In the genomic region with DNA sequence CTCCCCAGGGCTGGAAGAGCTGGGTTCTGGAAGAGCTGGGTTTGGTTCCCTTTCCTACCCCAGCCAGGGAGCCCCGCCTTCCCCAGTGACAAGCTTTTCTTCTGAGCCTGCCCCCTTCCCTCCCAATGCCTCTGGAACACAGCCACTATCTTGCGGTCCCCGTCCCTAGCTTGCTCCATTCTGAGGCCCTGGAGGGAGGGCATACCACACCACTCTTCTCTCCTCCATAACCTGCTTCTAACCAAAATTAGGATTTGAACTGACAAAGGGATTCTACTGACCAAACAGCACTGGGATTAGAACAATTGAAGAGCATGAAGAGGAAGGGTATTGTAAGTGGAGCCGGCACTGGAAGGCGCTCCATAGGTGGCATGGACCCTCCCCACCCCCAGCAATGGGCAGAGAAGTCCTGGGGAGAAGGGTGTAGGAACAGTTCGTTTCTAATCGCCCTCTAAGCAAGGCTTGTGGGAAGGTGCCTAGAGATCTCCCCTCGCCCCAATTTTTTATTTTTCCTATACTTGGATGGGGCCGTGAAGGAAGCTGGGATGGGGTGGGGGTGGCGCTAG, we compare ENCODE assay signal across 8 cellular contexts. TPM values are rescaled to one million over a fixed set of nuclear protein-coding genes. Genes with fewer than 3 reads are reported as not detected.
A peak's percentile ranks its signal among the peaks of the same experiment; 100 is the strongest.
DNase-seq lines count a peak whose midpoint lies in the region; ATAC-seq and TF ChIP-seq lines count a peak whose summit lies in the region.

No MANE protein-coding gene starts in this region.

- intact Hi-C loops in sciatic nerve (cut with DNase I) = no loop called here

- peaks cover 30% of the 10 kb centered on the region for H3K4me1 Mint-ChIP-seq in activated CD4-positive, alpha-beta T cell treated with anti-CD3 and anti-CD28 coated beads, Interleukin-2, amount 10 ng/mL, durations not matched to agents 7 days and 5 days

- no peak for TF ChIP-seq CTCF in astrocyte of the spinal cord (IDR thresholded peaks at IDR 0.05; ENCODE audit: low read depth, low read length)

- H3K27me3 Mint-ChIP-seq in activated CD4-positive, alpha-beta T cell treated with anti-CD3 and anti-CD28 coated beads, Interleukin-2, amount 10 ng/mL, durations not matched to agents 7 days and 5 days = no peaks in the 10 kb centered on the region

- H3K27ac ChIP-seq in iPS-18a (ENCODE audit: low read length) = no peak overlapping the region

- in situ Hi-C loops in astrocyte of the spinal cord (cut with HindIII; ENCODE audit: low sequenced_read_pairs) = no loop called here

- ATAC-seq in sciatic nerve (peak; percentile 80), GM19035 (IDR thresholded peaks at IDR 0.05; ENCODE audit: unreplicated experiment) (no peak)

- peaks cover 11% of the 10 kb centered on the region for H3K36me3 Mint-ChIP-seq in activated CD4-positive, alpha-beta T cell treated with anti-CD3 and anti-CD28 coated beads, Interleukin-2, amount 10 ng/mL, durations not matched to agents 7 days and 5 days (ENCODE audit: low read depth)

- POLR2A ChIA-PET in activated CD4-positive, alpha-beta T cell treated with anti-CD3 and anti-CD28 coated beads, Interleukin-2, amount 10 ng/mL, durations not matched to agents 7 days and 5 days (lab: Charles Lee) = no interaction called here

- H3K9me3 ChIP-seq in iPS-18a (ENCODE audit: control insufficient read depth, low read depth, low read length) = no peaks in the 10 kb centered on the region

- H3K9ac ChIP-seq in iPS-18a (ENCODE audit: low read length) = peak overlapping the region; percentile 79

- no peaks in the 10 kb centered on the region for H3K9me3 Mint-ChIP-seq in activated CD4-positive, alpha-beta T cell treated with anti-CD3 and anti-CD28 coated beads, Interleukin-2, amount 10 ng/mL, durations not matched to agents 7 days and 5 days

- H3K4me3 Mint-ChIP-seq in activated CD4-positive, alpha-beta T cell treated with anti-CD3 and anti-CD28 coated beads, Interleukin-2, amount 10 ng/mL, durations not matched to agents 7 days and 5 days = peak overlapping the region; percentile 79

- H3K36me3 ChIP-seq in iPS-18a (ENCODE audit: control insufficient read depth, low read depth, low read length) = no peaks in the 10 kb centered on the region

- H3K27me3 ChIP-seq in iPS-18a (ENCODE audit: control insufficient read depth, insufficient read depth, low read length) = no peaks in the 10 kb centered on the region

- H3K4me3 ChIP-seq in astrocyte of the spinal cord (ENCODE audit: low read depth, low read length) = peak overlapping the region; percentile 75
- H3K4me3 ChIP-seq in iPS-18a (ENCODE audit: low read length) = peak overlapping the region; percentile 83

- CTCF ChIA-PET in activated CD4-positive, alpha-beta T cell treated with anti-CD3 and anti-CD28 coated beads, Interleukin-2, amount 10 ng/mL, durations not matched to agents 7 days and 5 days (lab: Charles Lee) = interaction anchor here (1.0 to 4.2 kb wide), 3 partner anchors 8 to 267 kb away, joined by 3 to 30 read pairs (median 3); no protein-coding TSS in a partner anchor

- DNase-seq in activated CD4-positive, alpha-beta T cell treated with anti-CD3 and anti-CD28 coated beads, Interleukin-2, amount 10 ng/mL, durations not matched to agents 7 days and 5 days = no peak
- no peak for DNase-seq in activated CD4-positive, alpha-beta T cell treated with anti-CD3 and anti-CD28 coated beads for 1 hour
- DNase-seq in NCI-H510A treated with DMSO at 0.1 percent for 48 hours (lab: John Stamatoyannopoulos, UW) (peak; percentile 93), astrocyte of the spinal cord (ENCODE audit: low read depth, low spot score) (peak; percentile 72), sciatic nerve (ENCODE audit: low spot score) (peak; percentile 81), NCI-H2107 (lab: John Stamatoyannopoulos, UW) (no peak)

- peaks cover 4% of the 10 kb centered on the region for H3K4me1 ChIP-seq in iPS-18a (ENCODE audit: control insufficient read depth, low read depth, low read length)

- peak overlapping the region; percentile 75 for H3K27ac Mint-ChIP-seq in activated CD4-positive, alpha-beta T cell treated with anti-CD3 and anti-CD28 coated beads, Interleukin-2, amount 10 ng/mL, durations not matched to agents 7 days and 5 days

RNA-seq across cellular contexts. Expression of gene C1orf216, which starts 0.7 kb away (rescaled TPM):
- 10 to 100 TPM; 13.2 to 14.2 TPM for total RNA-seq in activated CD4-positive, alpha-beta T cell treated with anti-CD3 and anti-CD28 coated beads, Interleukin-2, amount 10 ng/mL, durations not matched to agents 7 days and 5 days
- 20.7 TPM for total RNA-seq in sciatic nerve

RNA-seq across cellular contexts. Expression of gene CLSPN, which starts 51.8 kb away (rescaled TPM):
- 10 to 100 TPM; 68.2 to 80.1 TPM for total RNA-seq in activated CD4-positive, alpha-beta T cell treated with anti-CD3 and anti-CD28 coated beads, Interleukin-2, amount 10 ng/mL, durations not matched to agents 7 days and 5 days
- 0.40 TPM for total RNA-seq in sciatic nerve

Comparison
In these comparisons a context has a peak if more than half of its experiments do, and no peak if none do; other contexts are left out.
1. DNase-seq: peak in NCI-H510A treated with DMSO at 0.1 percent for 48 hours (single experiment), astrocyte of the spinal cord (single experiment) and sciatic nerve (single experiment); none in activated CD4-positive, alpha-beta T cell treated with anti-CD3 and anti-CD28 coated beads, Interleukin-2, amount 10 ng/mL, durations not matched to agents 7 days and 5 days (single experiment), activated CD4-positive, alpha-beta T cell treated with anti-CD3 and anti-CD28 coated beads for 1 hour (single experiment) and NCI-H2107 (single experiment).
2. RNA of gene CLSPN, which starts 51.8 kb away (total RNA-seq): 68.2 to 80.1 TPM in activated CD4-positive, alpha-beta T cell treated with anti-CD3 and anti-CD28 coated beads, Interleukin-2, amount 10 ng/mL, durations not matched to agents 7 days and 5 days; 0.40 TPM in sciatic nerve (single experiment); every median in the first group is over 10 times any median in the second.